In the genomic region with DNA sequence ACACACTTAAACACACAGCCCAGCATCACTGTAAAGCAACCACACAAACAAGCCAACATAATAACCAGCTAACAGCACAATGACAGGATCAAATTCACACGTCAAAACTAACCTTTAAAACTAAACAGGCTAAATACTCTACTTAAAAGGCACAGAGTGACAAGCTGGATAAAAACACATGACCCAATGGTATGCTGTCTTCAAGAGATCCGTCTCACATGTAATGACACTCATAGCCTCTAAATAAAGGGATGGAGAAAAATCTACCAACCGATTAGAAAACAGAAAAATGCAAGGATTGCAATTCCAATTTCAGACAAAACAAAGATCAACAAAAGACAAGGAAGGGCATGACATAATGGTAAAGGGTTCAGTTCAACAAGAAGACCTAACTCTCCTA, we compare ENCODE assay signal across 33 cellular contexts. TPM values are rescaled to one million over a fixed set of nuclear protein-coding genes. Genes with fewer than 3 reads are reported as not detected.
"Had no signal": no experiment of that assay in that cellular context is flagged by ENCODE, and none has a peak within 500 bp of the region (broad histone marks: within the 10 kb centered on the region; RNA-seq: fewer than 3 reads in every experiment).

No MANE protein-coding gene starts in this region.

- ATAC-seq: stimulated activated effector memory CD8-positive, alpha-beta T cell treated with anti-CD3 and anti-CD28 coated beads, Interleukin-12 subunit alpha, Interleukin-12 subunit beta, amount 100 ng/mL, for 72 hours; stimulated activated memory B cell treated with anti-CD40 and anti-IgM and Interleukin-4, amounts not matched to agents 10 μg/mL and 1 μg/mL and 100 μg/mL, for 72 hours; stimulated activated naive B cell treated with anti-CD40 and anti-IgM and Interleukin-4, amounts not matched to agents 10 μg/mL and 1 μg/mL and 100 μg/mL, for 72 hours; stimulated activated naive CD8-positive, alpha-beta T cell treated with anti-CD3 and anti-CD28 coated beads, Interleukin-15, amount 100 ng/mL, for 72 hours; stimulated activated naive CD8-positive, alpha-beta T cell treated with anti-CD3 and anti-CD28 coated beads, Interleukin-15, Interleukin-2, amounts not matched to agents 100 U/mL and 50 U/mL, for 24 hours; upper lobe of right lung had no signal

- DNase-seq: stimulated activated CD4-positive, alpha-beta T cell treated with anti-CD3 and anti-CD28 coated beads, Interleukin-2, amount 100 ng/mL, for 48 hours; stimulated activated CD4-positive, alpha-beta T cell treated with anti-CD3 and anti-CD28 coated beads, Interleukin-4, amount 100 ng/mL, for 1 hour; stimulated activated CD4-positive, alpha-beta T cell treated with anti-CD3 and anti-CD28 coated beads, Interleukin-4, amount 100 ng/mL, for 24 hours; stimulated activated CD4-positive, alpha-beta T cell treated with anti-CD3 and anti-CD28 coated beads, Interleukin-4, amount 100 ng/mL, for 4 hours; stimulated activated CD8-positive, alpha-beta memory T cell treated with anti-CD3 and anti-CD28 coated beads, Interleukin-4, amount 100 ng/mL, for 48 hours; stimulated activated naive B cell treated with anti-CD40 and anti-IgM and Interleukin-4, amounts not matched to agents 10 μg/mL and 1 μg/mL and 100 μg/mL, for 72 hours; stimulated activated naive CD4-positive, alpha-beta T cell; stimulated activated naive CD4-positive, alpha-beta T cell treated with Interleukin-2 at 50 U/mL for 16 hours; stimulated activated naive CD8-positive, alpha-beta T cell treated with anti-CD3 and anti-CD28 coated beads, Interleukin-15, amount 100 ng/mL, for 72 hours; stimulated activated naive CD8-positive, alpha-beta T cell treated with anti-CD3 and anti-CD28 coated beads, Interleukin-15, Interleukin-2, amounts not matched to agents 100 U/mL and 50 U/mL, for 24 hours; stomach; substantia nigra; testis; thyroid gland; tibial artery; transverse colon; trophoblast cell; upper lobe of left lung; upper lobe of right lung; uterus had no signal

- H3K27me3 ChIP-seq: stomach, suprapubic skin, testis, thyroid gland, tibial artery, tibial nerve, transverse colon, upper lobe of left lung, upper lobe of right lung, uterus, vagina had no signal

- FAIRE-seq: urothelium cell line had no signal

- H3K36me3 Mint-ChIP-seq: stimulated activated effector memory CD8-positive, alpha-beta T cell treated with anti-CD3 and anti-CD28 coated beads, Interleukin-12 subunit alpha, Interleukin-12 subunit beta, amount 100 ng/mL, for 72 hours; stimulated activated memory B cell treated with anti-CD40 and anti-IgM and Interleukin-4, amounts not matched to agents 10 μg/mL and 1 μg/mL and 100 μg/mL, for 72 hours; type B pancreatic cell had no signal

- H3K27ac Mint-ChIP-seq: stimulated activated effector memory CD8-positive, alpha-beta T cell treated with anti-CD3 and anti-CD28 coated beads, Interleukin-12 subunit alpha, Interleukin-12 subunit beta, amount 100 ng/mL, for 72 hours; stimulated activated memory B cell treated with anti-CD40 and anti-IgM and Interleukin-4, amounts not matched to agents 10 μg/mL and 1 μg/mL and 100 μg/mL, for 72 hours; stimulated activated naive B cell treated with anti-CD40 and anti-IgM and Interleukin-4, amounts not matched to agents 10 μg/mL and 1 μg/mL and 100 μg/mL, for 72 hours; stimulated activated naive CD8-positive, alpha-beta T cell treated with anti-CD3 and anti-CD28 coated beads, Interleukin-15, Interleukin-2, amounts not matched to agents 100 ng/mL and 50 ng/mL, for 24 hours; type B pancreatic cell had no signal

- H3K4me3 ChIP-seq: stomach, suprapubic skin, testis, thoracic aorta, thyroid gland, tibial artery, tibial nerve, transverse colon, upper lobe of left lung, upper lobe of right lung, uterus, vagina had no signal

- H3K36me3 ChIP-seq: stomach, suprapubic skin, thoracic aorta, thyroid gland, tibial artery, tibial nerve, transverse colon, upper lobe of left lung, upper lobe of right lung, uterus, vagina had no signal

- H3K27ac ChIP-seq: stomach, suprapubic skin, testis, thoracic aorta, thyroid gland, tibial artery, tibial nerve, transverse colon, upper lobe of left lung, upper lobe of right lung, uterus, vagina had no signal

- H3K4me1 Mint-ChIP-seq: stimulated activated effector memory CD8-positive, alpha-beta T cell treated with anti-CD3 and anti-CD28 coated beads, Interleukin-12 subunit alpha, Interleukin-12 subunit beta, amount 100 ng/mL, for 72 hours; stimulated activated memory B cell treated with anti-CD40 and anti-IgM and Interleukin-4, amounts not matched to agents 10 μg/mL and 1 μg/mL and 100 μg/mL, for 72 hours; stimulated activated naive B cell treated with anti-CD40 and anti-IgM and Interleukin-4, amounts not matched to agents 10 μg/mL and 1 μg/mL and 100 μg/mL, for 72 hours; stimulated activated naive CD8-positive, alpha-beta T cell treated with anti-CD3 and anti-CD28 coated beads, Interleukin-15, amount 100 ng/mL, for 72 hours had no signal

- H3K9me3 ChIP-seq: testis, thyroid gland, transverse colon, upper lobe of right lung, uterus, vagina had no signal

- H3K4me1 ChIP-seq: stomach, suprapubic skin, testis, thyroid gland, tibial artery, tibial nerve, transverse colon, upper lobe of left lung, upper lobe of right lung, uterus, vagina had no signal

- H3K27me3 Mint-ChIP-seq: stimulated activated memory B cell treated with anti-CD40 and anti-IgM and Interleukin-4, amounts not matched to agents 10 μg/mL and 1 μg/mL and 100 μg/mL, for 72 hours had no signal

- H3K4me3 Mint-ChIP-seq: stimulated activated effector memory CD8-positive, alpha-beta T cell treated with anti-CD3 and anti-CD28 coated beads, Interleukin-12 subunit alpha, Interleukin-12 subunit beta, amount 100 ng/mL, for 72 hours; stimulated activated memory B cell treated with anti-CD40 and anti-IgM and Interleukin-4, amounts not matched to agents 10 μg/mL and 1 μg/mL and 100 μg/mL, for 72 hours; stimulated activated naive B cell treated with anti-CD40 and anti-IgM and Interleukin-4, amounts not matched to agents 10 μg/mL and 1 μg/mL and 100 μg/mL, for 72 hours; stimulated activated naive CD8-positive, alpha-beta T cell treated with anti-CD3 and anti-CD28 coated beads, Interleukin-15, amount 100 ng/mL, for 72 hours; stimulated activated naive CD8-positive, alpha-beta T cell treated with anti-CD3 and anti-CD28 coated beads, Interleukin-15, Interleukin-2, amounts not matched to agents 100 ng/mL and 50 ng/mL, for 24 hours; type B pancreatic cell had no signal

RNA-seq across cellular contexts. Expression of gene PRSS58, which starts 17.2 kb away (rescaled TPM):
- total RNA-seq: stomach, subcutaneous adipose tissue, suprapubic skin, temporal lobe, thoracic aorta, thyroid gland, tibial nerve, transverse colon, upper lobe of left lung, upper lobe of right lung, ureter, urinary bladder, uterus, vagina had no signal
- polyA plus RNA-seq: stomach, urinary bladder had no signal
